11 cellular contexts compared by ENCODE assay signal in genomic region chr5:691817-692529, GRCh38. TPM values are rescaled to one million over a fixed set of nuclear protein-coding genes. Genes with fewer than 3 reads are reported as not detected.
DNase-seq lines count a peak whose midpoint lies in the region; ATAC-seq, FAIRE-seq and TF ChIP-seq lines count a peak whose summit lies in the region.
"Had no signal": no experiment of that assay in that cellular context is flagged by ENCODE, and none has a peak within 500 bp of the region (broad histone marks: within the 10 kb centered on the region; RNA-seq: fewer than 3 reads in every experiment).

No MANE protein-coding gene starts in this region.

- H3K18ac ChIP-seq in trophoblast cell (ENCODE audit: low read length), result no peak overlapping the region

- no peaks in the 10 kb centered on the region for H3K36me3 ChIP-seq in CD4-positive, alpha-beta memory T cell (ENCODE audit: insufficient read depth, low read length)
- H3K36me3 ChIP-seq in Karpas-422 (ENCODE audit: insufficient read depth, low read length), result no peaks in the 10 kb centered on the region
- H3K36me3 ChIP-seq in pancreas, result no peaks in the 10 kb centered on the region
- no peaks in the 10 kb centered on the region for H3K36me3 ChIP-seq in trophoblast cell (ENCODE audit: control insufficient read depth in 1 of 2, insufficient read depth in 2 of 2, low read length in 2 of 2)

- CTCF ChIA-PET in CD4-positive, alpha-beta memory T cell (lab: Charles Lee; ENCODE audit: partially characterized antibody), result interaction anchor here (0.6 kb wide), 1 partner anchor 1101 kb away, joined by 3 read pairs; no protein-coding TSS in a partner anchor

- ATAC-seq in pancreas (no peak), GM21529 (IDR thresholded peaks at IDR 0.05; ENCODE audit: unreplicated experiment) (no peak)

- no peak overlapping the region for H4K91ac ChIP-seq in trophoblast cell (ENCODE audit: low read depth, low read length)

- no peaks in the 10 kb centered on the region for H4K20me1 ChIP-seq in Karpas-422 (ENCODE audit: insufficient read depth, low read depth, low read length)

- H3K4me3 Mint-ChIP-seq in CD4-positive, alpha-beta memory T cell, result peak overlapping the region; percentile 41 to 82 (median 81)

- H3K9ac ChIP-seq in Karpas-422 (ENCODE audit: low read length), result no peak overlapping the region
- no peak overlapping the region for H3K9ac ChIP-seq in trophoblast cell (ENCODE audit: low read length)

- H2AK5ac ChIP-seq in trophoblast cell (ENCODE audit: low read length), result no peak overlapping the region

- peak overlapping the region in 1 of 2 donors; percentile 35 for H3K4me3 ChIP-seq in CD4-positive, alpha-beta memory T cell (ENCODE audit: low read length in 2 of 2)
- H3K4me3 ChIP-seq in Karpas-422 (ENCODE audit: low read length) (no peak overlapping the region; the same call in 1 of the 2 replicates), epithelial cell of esophagus (ENCODE audit: low read length) (peak overlapping the region; percentile 50), pancreas (peak overlapping the region in 3 of 4 donors; percentile 27 to 65 (median 43)), trophoblast cell (ENCODE audit: low read depth, low read length) (no peak overlapping the region)

- H3K79me2 ChIP-seq in Karpas-422 (ENCODE audit: low read length) (no peaks in the 10 kb centered on the region), trophoblast cell (ENCODE audit: control insufficient read depth, insufficient read depth, low read length, poor library complexity) (no peaks in the 10 kb centered on the region)

- no peak for FAIRE-seq in pancreas (lab: Jason Lieb, UNC)

- H3K23ac ChIP-seq in trophoblast cell (ENCODE audit: low read length), result no peak overlapping the region

- intact Hi-C loops in CD4-positive, alpha-beta memory T cell (cut with micrococcal nuclease), result loop anchor here (2.0 kb wide), 2 partner anchors 19 to 79 kb away; partner anchors contain the start of gene CEP72
- intact Hi-C loops in pancreas (cut with DNase I), result no loop called here

- POLR2A ChIA-PET in CD4-positive, alpha-beta memory T cell (lab: Charles Lee; ENCODE audit: partially characterized antibody), result no interaction called here

- no peak overlapping the region for H4K8ac ChIP-seq in trophoblast cell (ENCODE audit: low read depth, low read length)

- peaks cover 0 to 1% of the 10 kb centered on the region in 2 donors for H3K27me3 Mint-ChIP-seq in CD4-positive, alpha-beta memory T cell

- H3K4me2 ChIP-seq in Karpas-422 (ENCODE audit: low read depth, low read length, poor library complexity, severe bottlenecking) (no peak overlapping the region), trophoblast cell (ENCODE audit: low read length) (no peak overlapping the region)

- peaks cover 0 to 5% (median 0%) of the 10 kb centered on the region in 4 donors for H3K4me1 Mint-ChIP-seq in CD4-positive, alpha-beta memory T cell

- H2BK12ac ChIP-seq in trophoblast cell (ENCODE audit: low read length), result no peak overlapping the region

- H3K36me3 Mint-ChIP-seq in CD4-positive, alpha-beta memory T cell, result no peaks in the 10 kb centered on the region

- 15 to 18% methylated on average over 2 of the region's 2 CpGs for WGBS in pancreas, 2 donors
- WGBS in trophoblast cell (ENCODE audit: extremely low coverage, insufficient coverage, insufficient read length), result no CpG with 5 or more reads among the region's 2 CpGs

- H3K79me1 ChIP-seq in trophoblast cell (ENCODE audit: low read length), result no peaks in the 10 kb centered on the region

- no peak overlapping the region for H3K27ac ChIP-seq in CD4-positive, alpha-beta memory T cell (ENCODE audit: low read depth, low read length)
- H3K27ac ChIP-seq in Karpas-422 (ENCODE audit: low read length) (no peak overlapping the region), pancreas (no peak overlapping the region), trophoblast cell (ENCODE audit: low read depth, low read length) (no peak overlapping the region)

- no peak overlapping the region for H3K14ac ChIP-seq in trophoblast cell (ENCODE audit: low read length)

- no peaks in the 10 kb centered on the region for H3K27me3 ChIP-seq in CD4-positive, alpha-beta memory T cell (ENCODE audit: insufficient read depth, low read length)
- H3K27me3 ChIP-seq in Karpas-422 (ENCODE audit: low read length), result no peaks in the 10 kb centered on the region
- no peaks in the 10 kb centered on the region for H3K27me3 ChIP-seq in pancreas
- peaks cover 3% of the 10 kb centered on the region for H3K27me3 ChIP-seq in trophoblast cell (ENCODE audit: insufficient read depth, low read length)

- H4K12ac ChIP-seq in trophoblast cell (ENCODE audit: low read depth, low read length), result no peak overlapping the region

- no peak overlapping the region for H3K4ac ChIP-seq in trophoblast cell (ENCODE audit: low read depth, low read length)

- no peaks in the 10 kb centered on the region for H3K9me3 ChIP-seq in CD4-positive, alpha-beta memory T cell (ENCODE audit: control insufficient read depth in 1 of 2, low read length in 2 of 2)
- H3K9me3 ChIP-seq in Karpas-422 (ENCODE audit: low read length), result no peaks in the 10 kb centered on the region
- no peaks in the 10 kb centered on the region for H3K9me3 ChIP-seq in pancreas
- no peaks in the 10 kb centered on the region for H3K9me3 ChIP-seq in trophoblast cell (ENCODE audit: insufficient read depth, low read depth, low read length)

- no peak overlapping the region for H2BK5ac ChIP-seq in trophoblast cell (ENCODE audit: low read depth, low read length, poor library complexity)

- H3K4me1 ChIP-seq in CD4-positive, alpha-beta memory T cell (ENCODE audit: insufficient read depth, low read length), result peaks cover 5% of the 10 kb centered on the region
- no peaks in the 10 kb centered on the region for H3K4me1 ChIP-seq in Karpas-422 (ENCODE audit: low read length)
- H3K4me1 ChIP-seq in pancreas, result no peaks in the 10 kb centered on the region
- no peaks in the 10 kb centered on the region for H3K4me1 ChIP-seq in trophoblast cell (ENCODE audit: control insufficient read depth in 1 of 2, insufficient read depth in 2 of 2, low read length in 2 of 2)

- peak in 1 of 5 donors; percentile 11 for DNase-seq in CD4-positive, alpha-beta memory T cell
- DNase-seq in Karpas-422, result peak; percentile 36
- no peak for DNase-seq in epithelial cell of esophagus (ENCODE audit: low read depth)
- peak in 1 of 6 donors; percentile 20 for DNase-seq in pancreas
- no peak for DNase-seq in trophoblast cell
- DNase-seq in nucleus accumbens (lab: John Stamatoyannopoulos, UW), result no peak
- no peak for DNase-seq in EL
- DNase-seq: activated CD4-positive, CD25-positive, alpha-beta regulatory T cell; midbrain; stimulated activated CD4-positive, alpha-beta T cell treated with anti-CD3 and anti-CD28 coated beads, Interleukin-4, amount 100 ng/mL, for 24 hours had no signal

- no peak overlapping the region for H2BK120ac ChIP-seq in trophoblast cell (ENCODE audit: insufficient read depth, low read length, poor library complexity)

- no peaks in the 10 kb centered on the region for H3K9me2 ChIP-seq in Karpas-422 (replicated peaks; ENCODE audit: insufficient read depth, low read length)

- peak overlapping the region in 4 of 7 donors; percentile 27 to 86 (median 55) for H3K27ac Mint-ChIP-seq in CD4-positive, alpha-beta memory T cell

- no peak overlapping the region for H2AFZ ChIP-seq in Karpas-422 (ENCODE audit: low read length)
- no peak overlapping the region for H2AFZ ChIP-seq in trophoblast cell (ENCODE audit: insufficient read depth, low read length, poor library complexity)

- H3K9me3 Mint-ChIP-seq in CD4-positive, alpha-beta memory T cell, result no peaks in the 10 kb centered on the region

- no peak for TF ChIP-seq CTCF in epithelial cell of esophagus (IDR thresholded peaks at IDR 0.05; ENCODE audit: insufficient read depth, low read depth, low read length, missing control alignments)
- no peak for TF ChIP-seq CTCF in pancreas (IDR thresholded peaks at IDR 0.05)

RNA-seq across cellular contexts. Expression of gene TPPP, which starts 1.2 kb away (rescaled TPM):
- 1 to 10 TPM in 1 of 2 experiments, under 1 TPM in 1; 0.97 to 1.2 TPM for total RNA-seq in CD4-positive, alpha-beta memory T cell
- polyA plus RNA-seq in CD4-positive, alpha-beta memory T cell, result 1 to 10 TPM in 1 of 2 donors, under 1 TPM in 1; 0.36 to 3.3 TPM
- total RNA-seq in Karpas-422 (2014; rRNA removed; shearing (Covaris generic); ENCODE audit: low replicate concordance), result 1.6 and 1.8 TPM in 2 replicates
- total RNA-seq in pancreas, result 1 to 10 TPM; 2.1 to 4.3 (median 2.6) TPM
- 1 to 10 TPM; 2.7 to 6.4 TPM for polyA plus RNA-seq in pancreas
- polyA plus RNA-seq in trophoblast cell (2013), result 0.11 and 0.12 TPM in 2 replicates

Comparison
In these comparisons a context has a peak if more than half of its experiments do, and no peak if none do; other contexts are left out.
1. H3K4me3 ChIP-seq: peak in epithelial cell of esophagus (single experiment) and pancreas (3 of 4); none in Karpas-422 (single experiment) and trophoblast cell (single experiment).